Comparison of ENCODE assay signal across 8 cellular contexts in the genomic region with DNA sequence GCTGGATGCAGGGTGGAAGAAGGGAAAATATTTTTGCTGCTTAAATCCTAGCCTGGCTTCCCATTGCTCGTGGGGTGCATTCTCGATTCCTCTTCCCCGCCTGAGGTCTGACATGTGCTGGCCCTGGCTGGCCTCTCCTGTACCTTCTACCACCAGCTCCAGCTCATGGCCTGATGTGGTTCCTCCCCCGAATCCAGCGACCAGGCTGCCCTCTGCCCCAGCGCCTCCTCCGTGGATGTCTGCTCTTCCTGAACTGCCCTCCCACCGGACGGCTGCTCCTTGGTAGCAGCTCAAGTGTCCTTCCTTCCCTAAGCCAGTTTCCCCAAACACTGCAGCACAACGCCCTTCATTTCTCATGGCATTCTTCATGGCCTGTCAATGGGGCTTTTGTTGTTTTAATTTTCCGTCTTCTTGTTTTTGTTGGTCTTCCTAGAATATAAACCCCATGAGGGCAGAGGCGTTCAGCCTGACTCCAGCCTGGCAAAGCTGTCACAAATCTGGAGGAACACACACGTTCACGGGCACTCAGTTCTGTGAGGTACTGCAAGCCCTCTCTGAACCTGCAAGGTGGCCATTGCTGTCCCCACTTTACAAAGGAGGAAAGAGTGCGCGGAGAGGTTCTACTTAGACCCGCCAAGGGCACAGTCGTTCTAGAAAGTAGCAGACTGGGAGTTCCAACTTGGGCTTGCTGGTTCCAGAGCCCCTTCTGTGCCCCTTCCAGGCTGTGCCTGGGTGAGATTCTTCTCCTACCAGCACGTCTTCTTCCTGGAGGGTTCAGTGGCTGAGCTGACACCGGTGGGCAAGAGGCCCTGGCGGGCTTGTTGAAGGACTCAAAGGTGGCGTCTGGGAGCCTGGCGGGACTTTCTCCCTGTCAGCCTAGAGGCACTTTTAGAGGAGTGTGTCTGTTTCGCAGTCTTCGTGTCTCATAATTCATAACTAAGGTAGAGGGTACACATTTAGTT. TPM values are rescaled to one million over a fixed set of nuclear protein-coding genes. Genes with fewer than 3 reads are reported as not detected.
DNase-seq lines count a peak whose midpoint lies in the region; ATAC-seq and TF ChIP-seq lines count a peak whose summit lies in the region.

No MANE protein-coding gene starts in this region.

- no peak overlapping the region for H2AFZ ChIP-seq in neuron (ENCODE audit: low read depth, low read length)

- no peak for ATAC-seq in CD4-positive, CD25-positive, alpha-beta regulatory T cell (ENCODE audit: low read depth in 2 of 2)
- ATAC-seq in central memory CD8-positive, alpha-beta T cell (replicated peaks; ENCODE audit: extremely low read depth, poor library complexity, severe bottlenecking): no peak
- ATAC-seq in GM19351 (IDR thresholded peaks at IDR 0.05; ENCODE audit: unreplicated experiment): no peak
- ATAC-seq in GM19452 (IDR thresholded peaks at IDR 0.05; ENCODE audit: unreplicated experiment): no peak

- H3K9me3 Mint-ChIP-seq in CD4-positive, CD25-positive, alpha-beta regulatory T cell: no peaks in the 10 kb centered on the region
- no peaks in the 10 kb centered on the region for H3K9me3 Mint-ChIP-seq in central memory CD8-positive, alpha-beta T cell

- H3K27me3 ChIP-seq in CD4-positive, CD25-positive, alpha-beta regulatory T cell (ENCODE audit: control insufficient read depth, insufficient read depth, low read length): peaks cover 9% of the 10 kb centered on the region
- H3K27me3 ChIP-seq in neuron (ENCODE audit: insufficient read depth, low read length): peaks cover 2% of the 10 kb centered on the region

- TF ChIP-seq CTCF in LNCaP clone FGC (IDR thresholded peaks at IDR 0.05; ENCODE audit: control insufficient read depth, extremely low read depth, insufficient read depth): no peak

- no peaks in the 10 kb centered on the region for H3K36me3 ChIP-seq in CD4-positive, CD25-positive, alpha-beta regulatory T cell (ENCODE audit: control insufficient read depth, insufficient read depth, low read length)
- H3K36me3 ChIP-seq in neuron (ENCODE audit: insufficient read depth, low read length): no peaks in the 10 kb centered on the region

- peaks cover 31% of the 10 kb centered on the region for H3K27me3 Mint-ChIP-seq in CD4-positive, CD25-positive, alpha-beta regulatory T cell
- peaks cover 4% of the 10 kb centered on the region for H3K27me3 Mint-ChIP-seq in central memory CD8-positive, alpha-beta T cell

- peak overlapping the region; percentile 10 to 81 (median 72) for H3K4me3 Mint-ChIP-seq in CD4-positive, CD25-positive, alpha-beta regulatory T cell
- H3K4me3 Mint-ChIP-seq in central memory CD8-positive, alpha-beta T cell: peak overlapping the region; percentile 60

- no peak overlapping the region for H3K4me3 ChIP-seq in CD4-positive, CD25-positive, alpha-beta regulatory T cell (ENCODE audit: low read depth, low read length)
- H3K4me3 ChIP-seq in LNCaP clone FGC (ENCODE audit: low read depth, low read length) (peak overlapping the region; percentile 55), neuron (ENCODE audit: low read length) (peak overlapping the region; percentile 36)

- no peak overlapping the region for H3K27ac ChIP-seq in CD4-positive, CD25-positive, alpha-beta regulatory T cell (ENCODE audit: insufficient read depth, low read length, poor library complexity, severe bottlenecking)

- peaks cover 10% of the 10 kb centered on the region for H3K4me1 ChIP-seq in CD4-positive, CD25-positive, alpha-beta regulatory T cell (ENCODE audit: control insufficient read depth, insufficient read depth, low read length, poor library complexity, severe bottlenecking)
- H3K4me1 ChIP-seq in neuron (ENCODE audit: insufficient read depth, low read length): peaks cover 20% of the 10 kb centered on the region

- H3K4me1 Mint-ChIP-seq in CD4-positive, CD25-positive, alpha-beta regulatory T cell: peaks cover 0 to 25% (median 15%) of the 10 kb centered on the region in 4 donors
- H3K4me1 Mint-ChIP-seq in central memory CD8-positive, alpha-beta T cell: peaks cover 22% of the 10 kb centered on the region

- DNase-seq in CD4-positive, CD25-positive, alpha-beta regulatory T cell: no peak
- DNase-seq in LNCaP clone FGC (ENCODE audit: low read depth): no peak
- DNase-seq in central memory CD8-positive, alpha-beta T cell (ENCODE audit: low spot score in 2 of 2): no peak
- no peak for DNase-seq in NK-92 treated with Interleukin-12 subunit alpha and Interleukin-12 subunit beta, amount 100 ng/mL, for 24 hours (lab: John Stamatoyannopoulos, UW)
- no peak for DNase-seq in effector CD8-positive, alpha-beta T cell (lab: John Stamatoyannopoulos, UW)

- H3K36me3 Mint-ChIP-seq in CD4-positive, CD25-positive, alpha-beta regulatory T cell: no peaks in the 10 kb centered on the region
- no peaks in the 10 kb centered on the region for H3K36me3 Mint-ChIP-seq in central memory CD8-positive, alpha-beta T cell (ENCODE audit: insufficient read depth)

- peak overlapping the region in 2 of 3 donors; percentile 46 to 74 for H3K27ac Mint-ChIP-seq in CD4-positive, CD25-positive, alpha-beta regulatory T cell
- H3K27ac Mint-ChIP-seq in central memory CD8-positive, alpha-beta T cell (ENCODE audit: low read depth): peak overlapping the region; percentile 22

- H3K9me3 ChIP-seq in CD4-positive, CD25-positive, alpha-beta regulatory T cell (ENCODE audit: control insufficient read depth in 2 of 2, low read length in 2 of 2): no peaks in the 10 kb centered on the region
- no peaks in the 10 kb centered on the region for H3K9me3 ChIP-seq in neuron (ENCODE audit: low read length)

RNA-seq across cellular contexts. Expression of gene LRP5, which starts 1.0 kb away (rescaled TPM):
- 1.3 TPM for total RNA-seq in CD4-positive, CD25-positive, alpha-beta regulatory T cell
- polyA plus RNA-seq in CD4-positive, CD25-positive, alpha-beta regulatory T cell: 1 to 10 TPM in 1 of 4 donors, under 1 TPM in 2, not detected in 1; 0.22 to 1.2 (median 0.40) TPM

RNA-seq across cellular contexts. Expression of gene C11orf24, which starts 39.7 kb away (rescaled TPM):
- 9.4 TPM for total RNA-seq in CD4-positive, CD25-positive, alpha-beta regulatory T cell
- 10 to 100 TPM in 1 of 4 donors, 1 to 10 TPM in 3; 6.6 to 11.0 (median 8.7) TPM for polyA plus RNA-seq in CD4-positive, CD25-positive, alpha-beta regulatory T cell
